Comparison of ENCODE assay signal across 1 cellular context in genomic region chr4:8433181-8433580, GRCh38.
TF ChIP-seq lines count a peak whose summit lies in the region.

No MANE protein-coding gene starts in this region.

TF ChIP-seq in HepG2, 621 proteins besides CTCF, POLR2A, EP300 and RAD21:
- TF ChIP-seq FOXK1 (CRISPR knock-in tag; IDR thresholded peaks at IDR 0.05; ENCODE audit: borderline replicate concordance, low read depth), result no peak
- TF ChIP-seq ZNF446 (CRISPR knock-in tag; IDR thresholded peaks at IDR 0.05), result no peak
- no peak for TF ChIP-seq PHF5A (CRISPR knock-in tag; IDR thresholded peaks at IDR 0.05; ENCODE audit: low read depth, unreplicated experiment)
- no peak for TF ChIP-seq ZNF878 (CRISPR knock-in tag; IDR thresholded peaks at IDR 0.05)
- TF ChIP-seq ZNF546 (CRISPR knock-in tag; conservative IDR thresholded peaks at IDR 0.05), result no peak
- no peak for TF ChIP-seq CERS6 (CRISPR knock-in tag; IDR thresholded peaks at IDR 0.05)
- TF ChIP-seq TRIM24 (CRISPR knock-in tag; IDR thresholded peaks at IDR 0.05), result no peak
- TF ChIP-seq KDM1A (CRISPR knock-in tag; IDR thresholded peaks at IDR 0.05), result no peak
- no peak for TF ChIP-seq ZNF569 (CRISPR knock-in tag; IDR thresholded peaks at IDR 0.05; ENCODE audit: borderline replicate concordance)
- TF ChIP-seq CENPT (CRISPR knock-in tag; IDR thresholded peaks at IDR 0.05; ENCODE audit: low read depth), result no peak
- no peak for TF ChIP-seq PPARG (CRISPR knock-in tag; conservative IDR thresholded peaks at IDR 0.05)
- no peak for TF ChIP-seq ZSCAN25 (CRISPR knock-in tag; IDR thresholded peaks at IDR 0.05)
- TF ChIP-seq SIN3B (IDR thresholded peaks at IDR 0.05; ENCODE audit: low read length), result no peak
- no peak for TF ChIP-seq ZBTB43 (CRISPR knock-in tag; conservative IDR thresholded peaks at IDR 0.05)
- no peak for TF ChIP-seq MAZ (IDR thresholded peaks at IDR 0.05; ENCODE audit: borderline replicate concordance, low read depth, low read length)
- TF ChIP-seq MAZ (CRISPR knock-in tag; IDR thresholded peaks at IDR 0.05; ENCODE audit: low read depth), result no peak
- TF ChIP-seq ARNT2 (CRISPR knock-in tag; IDR thresholded peaks at IDR 0.05; ENCODE audit: low read depth), result no peak
- no peak for TF ChIP-seq KAT7 (CRISPR knock-in tag; IDR thresholded peaks at IDR 0.05; ENCODE audit: borderline replicate concordance)
- no peak for TF ChIP-seq SMAD9 (CRISPR knock-in tag; IDR thresholded peaks at IDR 0.05)
- TF ChIP-seq ZNF234 (CRISPR knock-in tag; conservative IDR thresholded peaks at IDR 0.05), result no peak
TF ChIP-seq in HepG2: peak in this region for 0.
